1 cellular context compared by ENCODE assay signal in genomic region chr10:90929179-90929578, GRCh38.
TF ChIP-seq lines count a peak whose summit lies in the region.

No MANE protein-coding gene starts in this region.

TF ChIP-seq in SK-N-SH treated with all-trans-retinoic acid at 6 μM for 48 hours, 23 proteins besides CTCF, POLR2A, EP300 and RAD21 (continued from another document):
- TF ChIP-seq, protein P1, sequence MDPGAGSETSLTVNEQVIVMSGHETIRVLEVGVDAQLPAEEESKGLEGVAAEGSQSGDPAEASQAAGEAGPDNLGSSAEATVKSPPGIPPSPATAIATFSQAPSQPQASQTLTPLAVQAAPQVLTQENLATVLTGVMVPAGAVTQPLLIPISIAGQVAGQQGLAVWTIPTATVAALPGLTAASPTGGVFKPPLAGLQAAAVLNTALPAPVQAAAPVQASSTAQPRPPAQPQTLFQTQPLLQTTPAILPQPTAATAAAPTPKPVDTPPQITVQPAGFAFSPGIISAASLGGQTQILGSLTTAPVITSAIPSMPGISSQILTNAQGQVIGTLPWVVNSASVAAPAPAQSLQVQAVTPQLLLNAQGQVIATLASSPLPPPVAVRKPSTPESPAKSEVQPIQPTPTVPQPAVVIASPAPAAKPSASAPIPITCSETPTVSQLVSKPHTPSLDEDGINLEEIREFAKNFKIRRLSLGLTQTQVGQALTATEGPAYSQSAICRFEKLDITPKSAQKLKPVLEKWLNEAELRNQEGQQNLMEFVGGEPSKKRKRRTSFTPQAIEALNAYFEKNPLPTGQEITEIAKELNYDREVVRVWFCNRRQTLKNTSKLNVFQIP (CRISPR knock-in tag; IDR thresholded peaks at IDR 0.05; ENCODE audit: borderline replicate concordance, low read depth) = no peak
- TF ChIP-seq CSDC2 (CRISPR knock-in tag; IDR thresholded peaks at IDR 0.05) (no peak), ZFP30 (CRISPR knock-in tag; IDR thresholded peaks at IDR 0.05) (no peak), ZNF70 (CRISPR knock-in tag; IDR thresholded peaks at IDR 0.05) (no peak), ISL1 (CRISPR knock-in tag; IDR thresholded peaks at IDR 0.05) (no peak), PPARA (CRISPR knock-in tag; IDR thresholded peaks at IDR 0.05; ENCODE audit: borderline replicate concordance) (no peak)
- TF ChIP-seq, protein P2, sequence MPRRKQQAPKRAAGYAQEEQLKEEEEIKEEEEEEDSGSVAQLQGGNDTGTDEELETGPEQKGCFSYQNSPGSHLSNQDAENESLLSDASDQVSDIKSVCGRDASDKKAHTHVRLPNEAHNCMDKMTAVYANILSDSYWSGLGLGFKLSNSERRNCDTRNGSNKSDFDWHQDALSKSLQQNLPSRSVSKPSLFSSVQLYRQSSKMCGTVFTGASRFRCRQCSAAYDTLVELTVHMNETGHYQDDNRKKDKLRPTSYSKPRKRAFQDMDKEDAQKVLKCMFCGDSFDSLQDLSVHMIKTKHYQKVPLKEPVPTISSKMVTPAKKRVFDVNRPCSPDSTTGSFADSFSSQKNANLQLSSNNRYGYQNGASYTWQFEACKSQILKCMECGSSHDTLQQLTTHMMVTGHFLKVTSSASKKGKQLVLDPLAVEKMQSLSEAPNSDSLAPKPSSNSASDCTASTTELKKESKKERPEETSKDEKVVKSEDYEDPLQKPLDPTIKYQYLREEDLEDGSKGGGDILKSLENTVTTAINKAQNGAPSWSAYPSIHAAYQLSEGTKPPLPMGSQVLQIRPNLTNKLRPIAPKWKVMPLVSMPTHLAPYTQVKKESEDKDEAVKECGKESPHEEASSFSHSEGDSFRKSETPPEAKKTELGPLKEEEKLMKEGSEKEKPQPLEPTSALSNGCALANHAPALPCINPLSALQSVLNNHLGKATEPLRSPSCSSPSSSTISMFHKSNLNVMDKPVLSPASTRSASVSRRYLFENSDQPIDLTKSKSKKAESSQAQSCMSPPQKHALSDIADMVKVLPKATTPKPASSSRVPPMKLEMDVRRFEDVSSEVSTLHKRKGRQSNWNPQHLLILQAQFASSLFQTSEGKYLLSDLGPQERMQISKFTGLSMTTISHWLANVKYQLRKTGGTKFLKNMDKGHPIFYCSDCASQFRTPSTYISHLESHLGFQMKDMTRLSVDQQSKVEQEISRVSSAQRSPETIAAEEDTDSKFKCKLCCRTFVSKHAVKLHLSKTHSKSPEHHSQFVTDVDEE (CRISPR knock-in tag; IDR thresholded peaks at IDR 0.05) = no peak
